ENCODE assay signal across 4 cellular contexts in genomic region chr6:10866709-10867108, GRCh38. TPM values are rescaled to one million over a fixed set of nuclear protein-coding genes. Genes with fewer than 3 reads are reported as not detected.
"Had no signal": no experiment of that assay in that cellular context is flagged by ENCODE, and none has a peak within 500 bp of the region (broad histone marks: within the 10 kb centered on the region; RNA-seq: fewer than 3 reads in every experiment).

No MANE protein-coding gene starts in this region.

RNA-seq across cellular contexts. Expression of gene GCM2, which starts 15.1 kb away (rescaled TPM):
- total RNA-seq: LHCN-M2, M059J, MCF 10A, NCI-H460 had no signal

RNA-seq across cellular contexts. Expression of gene SYCP2L, which starts 20.1 kb away (rescaled TPM):
- total RNA-seq: M059J, MCF 10A had no signal

RNA-seq across cellular contexts. Expression of gene MAK, which starts 28.4 kb away (rescaled TPM):
- total RNA-seq: LHCN-M2, MCF 10A had no signal
